ENCODE assay signal across 8 cellular contexts in genomic region chr11:45846174-45846675, GRCh38. TPM values are rescaled to one million over a fixed set of nuclear protein-coding genes. Genes with fewer than 3 reads are reported as not detected.
DNase-seq lines count a peak whose midpoint lies in the region; FAIRE-seq and TF ChIP-seq lines count a peak whose summit lies in the region.
"Had no signal": no experiment of that assay in that cellular context is flagged by ENCODE, and none has a peak within 500 bp of the region (broad histone marks: within the 10 kb centered on the region; RNA-seq: fewer than 3 reads in every experiment).

No MANE protein-coding gene starts in this region.

- DNase-seq in GM23248 (no peak), WERI-Rb-1 (peak; percentile 26), keratinocyte (ENCODE audit: low read depth, low spot score) (no peak), smooth muscle cell (lab: John Stamatoyannopoulos, UW; ENCODE audit: unreplicated experiment) (no peak), NCI-H2171 treated with DMSO at 0.1 percent for 48 hours (lab: John Stamatoyannopoulos, UW) (no peak), LoVo (ENCODE audit: low spot score) (no peak), posterior vena cava (ENCODE audit: low spot score) (no peak)
- DNase-seq: NCI-H187 treated with DMSO at 0.1 percent for 48 hours had no signal

- H3K27me3 ChIP-seq in GM23248 (replicated peaks; ENCODE audit: insufficient read depth): no peaks in the 10 kb centered on the region
- H3K27me3 ChIP-seq in WERI-Rb-1 (ENCODE audit: insufficient read depth, low read depth, severe bottlenecking): no peaks in the 10 kb centered on the region
- H3K27me3 ChIP-seq in keratinocyte (ENCODE audit: control insufficient read depth, extremely low read depth, insufficient read depth, low read length): peaks cover 4% of the 10 kb centered on the region
- H3K27me3 ChIP-seq in smooth muscle cell (ENCODE audit: low read depth): no peaks in the 10 kb centered on the region

- intact Hi-C loops in posterior vena cava (cut with DNase I): no loop called here

- H3K27ac ChIP-seq in GM23248: peak overlapping the region; percentile 96
- peak overlapping the region; percentile 20; the same call in 1 of the 2 replicates for H3K27ac ChIP-seq in WERI-Rb-1
- no peak overlapping the region for H3K27ac ChIP-seq in keratinocyte (ENCODE audit: control insufficient read depth, insufficient read depth, low read length)
- H3K27ac ChIP-seq in smooth muscle cell (ENCODE audit: low read depth): peak overlapping the region; percentile 76

- H3K9me3 ChIP-seq in GM23248 (ENCODE audit: low read depth) (no peaks in the 10 kb centered on the region), WERI-Rb-1 (ENCODE audit: severe bottlenecking) (no peaks in the 10 kb centered on the region), keratinocyte (ENCODE audit: control insufficient read depth, low read depth, low read length) (no peaks in the 10 kb centered on the region), smooth muscle cell (replicated peaks; ENCODE audit: low read depth) (no peaks in the 10 kb centered on the region)

- H3F3A ChIP-seq in GM23248 (ENCODE audit: insufficient read depth) (peaks cover 11% of the 10 kb centered on the region), smooth muscle cell (ENCODE audit: low read depth) (no peaks in the 10 kb centered on the region)

- TF ChIP-seq CTCF in WERI-Rb-1 (IDR thresholded peaks at IDR 0.05; ENCODE audit: low read depth, low read length) (no peak), keratinocyte (optimal IDR thresholded peaks at IDR 0.05 in 1 of 3, IDR thresholded peaks at IDR 0.05 in 1 of 3, conservative IDR thresholded peaks at IDR 0.05 in 1 of 3; ENCODE audit: extremely low read depth in 1 of 3, insufficient read depth in 2 of 3, low read length in 3 of 3) (no peak), smooth muscle cell (IDR thresholded peaks at IDR 0.05; ENCODE audit: borderline replicate concordance, insufficient read depth, poor library complexity, severe bottlenecking) (no peak)

- peaks cover 35% of the 10 kb centered on the region for H3K79me2 ChIP-seq in GM23248 (ENCODE audit: insufficient read depth)
- peaks cover 21% of the 10 kb centered on the region for H3K79me2 ChIP-seq in keratinocyte (ENCODE audit: control insufficient read depth, insufficient read depth, low read length)
- peaks cover 31% of the 10 kb centered on the region for H3K79me2 ChIP-seq in smooth muscle cell (ENCODE audit: low read depth)

- H2AFZ ChIP-seq in GM23248 (peak overlapping the region; percentile 50), keratinocyte (ENCODE audit: control insufficient read depth, low read length) (no peak overlapping the region), smooth muscle cell (ENCODE audit: low read depth) (no peak overlapping the region)

- H3K4me3 ChIP-seq in GM23248 (no peak overlapping the region), WERI-Rb-1 (ENCODE audit: low read depth, low read length) (peak overlapping the region; percentile 95), keratinocyte (ENCODE audit: control insufficient read depth in 2 of 3, extremely low read depth in 1 of 3, insufficient read depth in 2 of 3, low read depth in 1 of 3, low read length in 3 of 3) (no peak overlapping the region), smooth muscle cell (no peak overlapping the region)

- H3K4me1 ChIP-seq in GM23248 (ENCODE audit: insufficient read depth) (peaks cover 23% of the 10 kb centered on the region), keratinocyte (ENCODE audit: control insufficient read depth, extremely low read depth, insufficient read depth, low read length) (peaks cover 16% of the 10 kb centered on the region), smooth muscle cell (ENCODE audit: low read depth) (peaks cover 12% of the 10 kb centered on the region)

- FAIRE-seq in keratinocyte (lab: Jason Lieb, UNC): no peak

- in situ Hi-C loops in GM23248 (cut with MboI): loop anchor here (10.0 kb wide), 1 partner anchor 59 kb away; the partner anchor contains the start of gene FREY1

- H3K36me3 ChIP-seq in GM23248 (ENCODE audit: low read depth) (no peaks in the 10 kb centered on the region), WERI-Rb-1 (peaks cover 2% of the 10 kb centered on the region; the same call in 1 of the 2 replicates), keratinocyte (ENCODE audit: control insufficient read depth in 2 of 2, extremely low read depth in 1 of 2, insufficient read depth in 2 of 2, low read length in 2 of 2) (no peaks in the 10 kb centered on the region), smooth muscle cell (ENCODE audit: low read depth) (no peaks in the 10 kb centered on the region)

- H3K9me1 ChIP-seq in keratinocyte (ENCODE audit: control insufficient read depth, extremely low read depth, insufficient read depth, low read length): no peaks in the 10 kb centered on the region

- dilution Hi-C loops in keratinocyte (cut with MboI; ENCODE audit: extremely low pct_ligation_motif_present, low sequenced_read_pairs): no loop called here

- H3K4me2 ChIP-seq in GM23248 (ENCODE audit: unreplicated experiment): peak overlapping the region; percentile 59
- peak overlapping the region; percentile 88 for H3K4me2 ChIP-seq in keratinocyte (ENCODE audit: control insufficient read depth, extremely low read depth, insufficient read depth, low read depth, low read length)
- H3K4me2 ChIP-seq in smooth muscle cell: no peak overlapping the region

- no peaks in the 10 kb centered on the region for H3K9me2 ChIP-seq in GM23248 (ENCODE audit: insufficient read depth)

- H3K9ac ChIP-seq in GM23248 (peak overlapping the region; percentile 68), keratinocyte (ENCODE audit: control insufficient read depth, extremely low read depth, insufficient read depth, low read length) (no peak overlapping the region), smooth muscle cell (ENCODE audit: low read depth) (peak overlapping the region; percentile 61)

- 76 to 85% methylated on average over 4 of the region's 4 CpGs for WGBS in GM23248 (ENCODE audit: low coverage in 1 of 2, low lambda C conversion rate in 2 of 2, missing lambda C conversion rate in 2 of 2), 2 experiments
- WGBS in smooth muscle cell (ENCODE audit: low lambda C conversion rate): 72% methylated on average over 4 of the region's 4 CpGs

- H4K20me1 ChIP-seq in GM23248 (ENCODE audit: insufficient read depth) (no peaks in the 10 kb centered on the region), keratinocyte (ENCODE audit: control insufficient read depth, extremely low read depth, insufficient read depth, low read length) (no peaks in the 10 kb centered on the region), smooth muscle cell (ENCODE audit: low read depth) (peaks cover 33% of the 10 kb centered on the region)

RNA-seq across cellular contexts. Expression of gene CRY2, which starts 1.1 kb away (rescaled TPM):
- 10.3 and 10.7 TPM in 2 replicates for total RNA-seq in GM23248 (2014; rRNA removed; shearing (Covaris generic))
- polyA plus RNA-seq in GM23248 (2016; fragmentation: Nextera tagmentation; extraction: Ambion mirVana): 7.6 and 8.3 TPM in 2 replicates
- 7.2 to 8.9 TPM (median 7.9 TPM) in 3 replicates for polyA plus RNA-seq in keratinocyte
- polyA plus RNA-seq in keratinocyte (2011; ENCODE audit: low read depth): 9.4 TPM
- polyA plus RNA-seq in keratinocyte (2011; cell fraction: cytosol; rRNA removed): 3.9 and 4.9 TPM in 2 replicates
- polyA plus RNA-seq in keratinocyte (2011; cell fraction: nucleus; rRNA removed): 20.2 and 24.0 TPM in 2 replicates
- 5.7 and 8.1 TPM in 2 replicates for polyA plus RNA-seq in keratinocyte (2012; ENCODE audit: low replicate concordance)
- polyA minus RNA-seq in keratinocyte: 16.9 to 18.6 TPM (median 17.4 TPM) in 3 replicates
- 8.4 TPM for polyA minus RNA-seq in keratinocyte (2011; cell fraction: cytosol; rRNA and poly(A)+ RNA removed)
- 9.6 and 16.1 TPM in 2 replicates for polyA minus RNA-seq in keratinocyte (2011; cell fraction: nucleus; rRNA and poly(A)+ RNA removed)
- total RNA-seq in smooth muscle cell: 26.1 and 27.7 TPM in 2 replicates
- polyA plus RNA-seq in smooth muscle cell: 23.3 and 30.3 TPM in 2 replicates
- total RNA-seq in posterior vena cava: 10 to 100 TPM; 32.2 to 49.5 TPM

RNA-seq across cellular contexts. Expression of gene MAPK8IP1, which starts 39.2 kb away (rescaled TPM):
- 8.1 and 9.5 TPM in 2 replicates for total RNA-seq in GM23248 (2014; rRNA removed; shearing (Covaris generic))
- polyA plus RNA-seq in GM23248 (2016; fragmentation: Nextera tagmentation; extraction: Ambion mirVana): 1.8 and 2.1 TPM in 2 replicates
- polyA plus RNA-seq in keratinocyte: 0.51 to 0.95 TPM (median 0.83 TPM) in 3 replicates
- 0.24 TPM for polyA plus RNA-seq in keratinocyte (2011; ENCODE audit: low read depth)
- 0.66 and 1.4 TPM in 2 replicates for polyA plus RNA-seq in keratinocyte (2011; cell fraction: cytosol; rRNA removed)
- 0.62 and 0.89 TPM in 2 replicates for polyA plus RNA-seq in keratinocyte (2011; cell fraction: nucleus; rRNA removed)
- 0.44 and 0.94 TPM in 2 replicates for polyA plus RNA-seq in keratinocyte (2012; ENCODE audit: low replicate concordance)
- polyA minus RNA-seq in keratinocyte: 0.67 to 0.92 TPM (median 0.69 TPM) in 3 replicates
- 4.2 TPM for polyA minus RNA-seq in keratinocyte (2011; cell fraction: cytosol; rRNA and poly(A)+ RNA removed)
- polyA minus RNA-seq in keratinocyte (2011; cell fraction: nucleus; rRNA and poly(A)+ RNA removed): 0.53 and 1.1 TPM in 2 replicates
- 3.9 and 8.1 TPM in 2 replicates for total RNA-seq in smooth muscle cell
- polyA plus RNA-seq in smooth muscle cell: 4.9 and 5.2 TPM in 2 replicates
- 10 to 100 TPM in 1 of 2 donors, 1 to 10 TPM in 1; 8.5 to 10.9 TPM for total RNA-seq in posterior vena cava

RNA-seq across cellular contexts. Expression of gene SLC35C1, which starts 41.3 kb away (rescaled TPM):
- 12.5 and 15.9 TPM in 2 replicates for total RNA-seq in GM23248 (2014; rRNA removed; shearing (Covaris generic))
- polyA plus RNA-seq in GM23248 (2016; fragmentation: Nextera tagmentation; extraction: Ambion mirVana) (17.8 and 18.3 TPM in 2 replicates), keratinocyte (4.9 to 8.4 TPM (median 6.2 TPM) in 3 replicates), smooth muscle cell (25.7 and 32.7 TPM in 2 replicates)
- 2.2 TPM for polyA plus RNA-seq in keratinocyte (2011; ENCODE audit: low read depth)
- polyA plus RNA-seq in keratinocyte (2011; cell fraction: cytosol; rRNA removed): 6.2 and 12.6 TPM in 2 replicates
- 11.4 and 15.7 TPM in 2 replicates for polyA plus RNA-seq in keratinocyte (2011; cell fraction: nucleus; rRNA removed)
- polyA plus RNA-seq in keratinocyte (2012; ENCODE audit: low replicate concordance): 7.6 and 18.7 TPM in 2 replicates
- 5.3 to 23.3 TPM (median 9.3 TPM) in 3 replicates for polyA minus RNA-seq in keratinocyte
- 26.9 TPM for polyA minus RNA-seq in keratinocyte (2011; cell fraction: cytosol; rRNA and poly(A)+ RNA removed)
- 17.1 and 20.6 TPM in 2 replicates for polyA minus RNA-seq in keratinocyte (2011; cell fraction: nucleus; rRNA and poly(A)+ RNA removed)
- total RNA-seq in smooth muscle cell (5.6 and 8.9 TPM in 2 replicates), posterior vena cava (10 to 100 TPM; 13.4 to 13.6 TPM)
